Comparison of ENCODE assay signal across 19 cellular contexts in the genomic region with DNA sequence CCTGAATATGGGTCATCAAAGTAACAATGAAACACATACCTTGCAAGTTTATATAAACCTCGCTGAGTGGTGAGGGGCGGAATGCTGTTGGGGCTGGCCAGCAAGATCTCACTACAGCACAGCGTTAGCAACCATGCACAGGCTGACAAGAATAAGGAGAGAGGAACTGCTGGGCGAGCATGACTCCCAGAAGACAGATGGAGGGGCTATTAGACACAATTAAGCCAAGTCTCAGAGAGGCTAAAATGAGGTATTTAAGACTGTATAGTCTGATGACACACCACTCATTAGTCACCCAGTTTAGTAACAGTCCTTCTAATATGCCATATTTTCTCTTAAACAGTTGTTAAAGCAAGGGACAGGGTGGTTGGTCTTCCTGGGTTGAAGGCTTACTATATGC.
DNase-seq lines count a peak whose midpoint lies in the region; ATAC-seq and TF ChIP-seq lines count a peak whose summit lies in the region.
"Had no signal": no experiment of that assay in that cellular context is flagged by ENCODE, and none has a peak within 500 bp of the region (broad histone marks: within the 10 kb centered on the region; RNA-seq: fewer than 3 reads in every experiment).

No MANE protein-coding gene starts in this region.

- no peak overlapping the region for H3K4me3 ChIP-seq in GM23248
- H3K4me3 ChIP-seq in choroid plexus epithelial cell (ENCODE audit: low read depth, low read length) = no peak overlapping the region
- H3K4me3 ChIP-seq: vagina had no signal

- H3K79me2 ChIP-seq in GM23248 (ENCODE audit: insufficient read depth) = no peaks in the 10 kb centered on the region

- no peak overlapping the region for H3K9ac ChIP-seq in GM23248

- no peaks in the 10 kb centered on the region for H3K27me3 ChIP-seq in GM23248 (replicated peaks; ENCODE audit: insufficient read depth)
- H3K27me3 ChIP-seq: vagina had no signal

- H3K36me3 ChIP-seq in GM23248 (ENCODE audit: low read depth) = no peaks in the 10 kb centered on the region
- H3K36me3 ChIP-seq: vagina had no signal

- peaks cover 30% of the 10 kb centered on the region for H3K27me3 Mint-ChIP-seq in activated CD8-positive, alpha-beta memory T cell treated with anti-CD3 and anti-CD28 coated beads, Interleukin-2, amount 10 ng/mL, durations not matched to agents 7 days and 5 days

- no peak overlapping the region for H3K27ac ChIP-seq in GM23248
- H3K27ac ChIP-seq: vagina had no signal

- H3F3A ChIP-seq in GM23248 (ENCODE audit: insufficient read depth) = peaks cover 38% of the 10 kb centered on the region

- H3K4me2 ChIP-seq in GM23248 (ENCODE audit: unreplicated experiment) = peak overlapping the region; percentile 17

- H3K4me3 Mint-ChIP-seq in activated CD8-positive, alpha-beta memory T cell treated with anti-CD3 and anti-CD28 coated beads, Interleukin-2, amount 10 ng/mL, durations not matched to agents 7 days and 5 days = no peak overlapping the region
- H3K4me3 Mint-ChIP-seq: activated naive CD4-positive, alpha-beta T cell treated with anti-CD3 and anti-CD28 coated beads for 36 hours; B cell; naive B cell; stimulated activated naive CD8-positive, alpha-beta T cell treated with anti-CD3 and anti-CD28 coated beads, Interleukin-15, Interleukin-2, amounts not matched to agents 100 ng/mL and 50 ng/mL, for 24 hours; T-helper 1 cell treated with Interleukin-12 subunit alpha and Interleukin-12 subunit beta and Interleukin-4 antibody, amounts not matched to agents 30 μg/mL and 1 μg/mL, for 36 hours had no signal

- no peaks in the 10 kb centered on the region for H3K9me3 Mint-ChIP-seq in activated CD8-positive, alpha-beta memory T cell treated with anti-CD3 and anti-CD28 coated beads, Interleukin-2, amount 10 ng/mL, durations not matched to agents 7 days and 5 days (ENCODE audit: low read depth)
- H3K9me3 Mint-ChIP-seq: activated naive CD4-positive, alpha-beta T cell treated with anti-CD3 and anti-CD28 coated beads for 36 hours; naive B cell; stimulated activated naive CD8-positive, alpha-beta T cell treated with anti-CD3 and anti-CD28 coated beads, Interleukin-15, Interleukin-2, amounts not matched to agents 100 ng/mL and 50 ng/mL, for 24 hours; T-helper 1 cell treated with Interleukin-12 subunit alpha and Interleukin-12 subunit beta and Interleukin-4 antibody, amounts not matched to agents 30 μg/mL and 1 μg/mL, for 36 hours had no signal

- no peaks in the 10 kb centered on the region for H3K36me3 Mint-ChIP-seq in activated CD8-positive, alpha-beta memory T cell treated with anti-CD3 and anti-CD28 coated beads, Interleukin-2, amount 10 ng/mL, durations not matched to agents 7 days and 5 days
- H3K36me3 Mint-ChIP-seq: naive B cell had no signal

- no peaks in the 10 kb centered on the region for H3K4me1 Mint-ChIP-seq in activated CD8-positive, alpha-beta memory T cell treated with anti-CD3 and anti-CD28 coated beads, Interleukin-2, amount 10 ng/mL, durations not matched to agents 7 days and 5 days
- H3K4me1 Mint-ChIP-seq: naive B cell had no signal

- H3K9me2 ChIP-seq in GM23248 (ENCODE audit: insufficient read depth) = no peaks in the 10 kb centered on the region

- no peak overlapping the region for H3K27ac Mint-ChIP-seq in activated CD8-positive, alpha-beta memory T cell treated with anti-CD3 and anti-CD28 coated beads, Interleukin-2, amount 10 ng/mL, durations not matched to agents 7 days and 5 days
- H3K27ac Mint-ChIP-seq: activated naive CD4-positive, alpha-beta T cell treated with anti-CD3 and anti-CD28 coated beads for 36 hours; B cell; naive B cell; stimulated activated naive CD8-positive, alpha-beta T cell treated with anti-CD3 and anti-CD28 coated beads, Interleukin-15, Interleukin-2, amounts not matched to agents 100 ng/mL and 50 ng/mL, for 24 hours; T-helper 1 cell treated with Interleukin-12 subunit alpha and Interleukin-12 subunit beta and Interleukin-4 antibody, amounts not matched to agents 30 μg/mL and 1 μg/mL, for 36 hours had no signal

- CTCF ChIA-PET in activated CD8-positive, alpha-beta memory T cell treated with anti-CD3 and anti-CD28 coated beads, Interleukin-2, amount 10 ng/mL, durations not matched to agents 7 days and 5 days (lab: Charles Lee) = no interaction called here

- DNase-seq in GM23248 (peak; percentile 76), NCI-H82 treated with DMSO at 0.1 percent for 48 hours (lab: John Stamatoyannopoulos, UW; ENCODE audit: unreplicated experiment) (peak; percentile 11), choroid plexus epithelial cell (ENCODE audit: low read depth) (peak; percentile 25), non-pigmented ciliary epithelial cell (ENCODE audit: low read depth) (peak; percentile 19), NCI-H1092 (lab: John Stamatoyannopoulos, UW) (no peak)
- DNase-seq in activated CD4-positive, CD25-positive, alpha-beta regulatory T cell treated with anti-CD3 and anti-CD28 coated beads, Interleukin-2, amount 50 U/mL, for 72 hours = no peak
- no peak for DNase-seq in activated CD8-positive, alpha-beta memory T cell treated with anti-CD3 and anti-CD28 coated beads, Interleukin-2, amount 10 ng/mL, durations not matched to agents 7 days and 5 days
- DNase-seq: activated CD4-positive, alpha-beta T cell treated with anti-CD3 and anti-CD28 coated beads for 48 hours; activated naive CD4-positive, alpha-beta T cell treated with anti-CD3 and anti-CD28 coated beads for 36 hours; Calu3; foreskin melanocyte; naive B cell; NCI-H526 treated with DMSO at 0.1 percent for 48 hours; posterior cingulate gyrus had no signal

- 84 to 86% methylated on average over 4 of the region's 4 CpGs for WGBS in GM23248 (ENCODE audit: low coverage in 1 of 2, low lambda C conversion rate in 2 of 2, missing lambda C conversion rate in 2 of 2), 2 experiments

- TF ChIP-seq CTCF in choroid plexus epithelial cell (conservative IDR thresholded peaks at IDR 0.05; ENCODE audit: low read depth, low read length) = no peak

- no peaks in the 10 kb centered on the region for H3K9me3 ChIP-seq in GM23248 (ENCODE audit: low read depth)
- H3K9me3 ChIP-seq: vagina had no signal

- in situ Hi-C loops in GM23248 (cut with MboI) = loop anchor here (10.0 to 25.0 kb wide), 3 partner anchors 450 to 807 kb away; no protein-coding TSS in a partner anchor

- no peak overlapping the region for H2AFZ ChIP-seq in GM23248

- ATAC-seq in GM18873 (IDR thresholded peaks at IDR 0.05; ENCODE audit: low FRiP score, unreplicated experiment) = no peak
- ATAC-seq in activated CD8-positive, alpha-beta memory T cell treated with anti-CD3 and anti-CD28 coated beads, Interleukin-2, amount 10 ng/mL, durations not matched to agents 7 days and 5 days = no peak

- H4K20me1 ChIP-seq in GM23248 (ENCODE audit: insufficient read depth) = no peaks in the 10 kb centered on the region

- H3K4me1 ChIP-seq in GM23248 (ENCODE audit: insufficient read depth) = peaks cover 54% of the 10 kb centered on the region
- H3K4me1 ChIP-seq: vagina had no signal

Comparison
In these comparisons a context has a peak if more than half of its experiments do, and no peak if none do; other contexts are left out.
1. DNase-seq: peak in GM23248 (single experiment), NCI-H82 treated with DMSO at 0.1 percent for 48 hours (single experiment), choroid plexus epithelial cell (single experiment) and non-pigmented ciliary epithelial cell (single experiment); none in activated CD4-positive, CD25-positive, alpha-beta regulatory T cell treated with anti-CD3 and anti-CD28 coated beads, Interleukin-2, amount 50 U/mL, for 72 hours (single experiment), activated CD8-positive, alpha-beta memory T cell treated with anti-CD3 and anti-CD28 coated beads, Interleukin-2, amount 10 ng/mL, durations not matched to agents 7 days and 5 days (single experiment) and NCI-H1092 (single experiment).